In genomic region chr3:118810499-118811035, GRCh38 we compare ENCODE assay signal across 13 cellular contexts.
A peak's percentile ranks its signal among the peaks of the same experiment; 100 is the strongest.
DNase-seq lines count a peak whose midpoint lies in the region; ATAC-seq, FAIRE-seq and TF ChIP-seq lines count a peak whose summit lies in the region.
"Had no signal": no experiment of that assay in that cellular context is flagged by ENCODE, and none has a peak within 500 bp of the region (broad histone marks: within the 10 kb centered on the region; RNA-seq: fewer than 3 reads in every experiment).

No MANE protein-coding gene starts in this region.

- no peaks in the 10 kb centered on the region for H3K9me2 ChIP-seq in DOHH2 (replicated peaks; ENCODE audit: control insufficient read depth, low read length)

- H3K36me3 Mint-ChIP-seq in activated T-helper 1 cell treated with anti-CD3 and anti-CD28 coated beads, Interleukin-12 subunit alpha, Interleukin-12 subunit beta, Interleukin-2, Interleukin-4 antibody, amounts not matched to agents 30 ng/mL and 10 ng/mL and 1 ng/mL, durations not matched to agents 14 hours and 24 hours and 36 hours (ENCODE audit: low read depth) = no peaks in the 10 kb centered on the region

- no peak overlapping the region for H3K27ac Mint-ChIP-seq in activated T-helper 1 cell treated with anti-CD3 and anti-CD28 coated beads, Interleukin-12 subunit alpha, Interleukin-12 subunit beta, Interleukin-2, Interleukin-4 antibody, amounts not matched to agents 30 ng/mL and 10 ng/mL and 1 ng/mL, durations not matched to agents 14 hours and 24 hours and 36 hours

- H3K9me3 Mint-ChIP-seq in activated T-helper 1 cell treated with anti-CD3 and anti-CD28 coated beads, Interleukin-12 subunit alpha, Interleukin-12 subunit beta, Interleukin-2, Interleukin-4 antibody, amounts not matched to agents 30 ng/mL and 10 ng/mL and 1 ng/mL, durations not matched to agents 14 hours and 24 hours and 36 hours = no peaks in the 10 kb centered on the region

- H3K23ac ChIP-seq in trophoblast cell (ENCODE audit: low read length) = no peak overlapping the region

- no peak overlapping the region for H2AFZ ChIP-seq in trophoblast cell (ENCODE audit: insufficient read depth, low read length, poor library complexity)

- H3K27me3 ChIP-seq in DOHH2 (ENCODE audit: control insufficient read depth, low read length) = no peaks in the 10 kb centered on the region
- H3K27me3 ChIP-seq in trophoblast cell (ENCODE audit: insufficient read depth, low read length) = no peaks in the 10 kb centered on the region
- H3K27me3 ChIP-seq: right atrium auricular region, SJCRH30 had no signal

- DNase-seq in H54 (ENCODE audit: insufficient read length, low spot score) (no peak), trophoblast cell (no peak), CD1c-positive myeloid dendritic cell (ENCODE audit: extremely low spot score) (no peak)
- DNase-seq in activated T-helper 1 cell treated with anti-CD3 and anti-CD28 coated beads, Interleukin-12 subunit alpha, Interleukin-12 subunit beta, Interleukin-2, Interleukin-4 antibody, amounts not matched to agents 30 ng/mL and 10 ng/mL and 1 ng/mL, durations not matched to agents 14 hours and 24 hours and 36 hours (ENCODE audit: low spot score) = no peak
- DNase-seq: activated naive CD4-positive, alpha-beta T cell treated with Interleukin-2 at 50 U/mL for 16 hours; NCI-H1105 treated with DMSO at 0.1 percent for 48 hours; NCI-H69; SJCRH30 had no signal

- H2BK5ac ChIP-seq in trophoblast cell (ENCODE audit: low read depth, low read length, poor library complexity) = no peak overlapping the region

- no peaks in the 10 kb centered on the region for H3K79me1 ChIP-seq in trophoblast cell (ENCODE audit: low read length)

- intact Hi-C loops in activated T-helper 1 cell treated with anti-CD3 and anti-CD28 coated beads, Interleukin-12 subunit alpha, Interleukin-12 subunit beta, Interleukin-2, Interleukin-4 antibody, amounts not matched to agents 30 ng/mL and 10 ng/mL and 1 ng/mL, durations not matched to agents 14 hours and 24 hours and 36 hours (cut with micrococcal nuclease) = no loop called here

- H3K9me3 ChIP-seq in DOHH2 (ENCODE audit: control insufficient read depth, insufficient read depth, low read length) (no peaks in the 10 kb centered on the region), trophoblast cell (ENCODE audit: insufficient read depth, low read depth, low read length) (no peaks in the 10 kb centered on the region)
- H3K9me3 ChIP-seq: right atrium auricular region, SJCRH30 had no signal

- H3K4me3 Mint-ChIP-seq in activated T-helper 1 cell treated with anti-CD3 and anti-CD28 coated beads, Interleukin-12 subunit alpha, Interleukin-12 subunit beta, Interleukin-2, Interleukin-4 antibody, amounts not matched to agents 30 ng/mL and 10 ng/mL and 1 ng/mL, durations not matched to agents 14 hours and 24 hours and 36 hours = no peak overlapping the region

- FAIRE-seq in H54 (lab: Jason Lieb, UNC) = no peak

- ATAC-seq in GM18909 (IDR thresholded peaks at IDR 0.05; ENCODE audit: poor library complexity, unreplicated experiment) (peak; percentile 15), HG02623 (IDR thresholded peaks at IDR 0.05; ENCODE audit: unreplicated experiment) (peak; percentile 28), HG03469 (IDR thresholded peaks at IDR 0.05; ENCODE audit: unreplicated experiment) (peak; percentile 17)

- peaks cover 3% of the 10 kb centered on the region for H3K27me3 Mint-ChIP-seq in activated T-helper 1 cell treated with anti-CD3 and anti-CD28 coated beads, Interleukin-12 subunit alpha, Interleukin-12 subunit beta, Interleukin-2, Interleukin-4 antibody, amounts not matched to agents 30 ng/mL and 10 ng/mL and 1 ng/mL, durations not matched to agents 14 hours and 24 hours and 36 hours (ENCODE audit: insufficient read depth)

- H3K4me1 Mint-ChIP-seq in activated T-helper 1 cell treated with anti-CD3 and anti-CD28 coated beads, Interleukin-12 subunit alpha, Interleukin-12 subunit beta, Interleukin-2, Interleukin-4 antibody, amounts not matched to agents 30 ng/mL and 10 ng/mL and 1 ng/mL, durations not matched to agents 14 hours and 24 hours and 36 hours (ENCODE audit: low read depth) = no peaks in the 10 kb centered on the region

- H3K4me3 ChIP-seq in DOHH2 (ENCODE audit: low read length) (peak overlapping the region; percentile 27; the same call in 1 of the 2 replicates), trophoblast cell (ENCODE audit: low read depth, low read length) (no peak overlapping the region)
- H3K4me3 ChIP-seq: right atrium auricular region, SJCRH30 had no signal

- no peak for TF ChIP-seq POLR2A in H54 (IDR thresholded peaks at IDR 0.05; ENCODE audit: low read depth, low read length)

- H3K4me1 ChIP-seq in DOHH2 (ENCODE audit: control insufficient read depth, low read length) (no peaks in the 10 kb centered on the region), trophoblast cell (ENCODE audit: control insufficient read depth in 1 of 2, insufficient read depth in 2 of 2, low read length in 2 of 2) (peaks cover 0 to 2% of the 10 kb centered on the region in 2 experiments)
- H3K4me1 ChIP-seq: right atrium auricular region, SJCRH30 had no signal

- H3K27ac ChIP-seq in DOHH2 (ENCODE audit: low read depth, low read length) (no peak overlapping the region), trophoblast cell (ENCODE audit: low read depth, low read length) (no peak overlapping the region)
- H3K27ac ChIP-seq: right atrium auricular region, SJCRH30 had no signal

- H2BK12ac ChIP-seq in trophoblast cell (ENCODE audit: low read length) = no peak overlapping the region

- no peak for TF ChIP-seq CTCF in DOHH2 (IDR thresholded peaks at IDR 0.05; ENCODE audit: low read depth, low read length, poor library complexity, severe bottlenecking)

- no peak overlapping the region for H3K9ac ChIP-seq in trophoblast cell (ENCODE audit: low read length)

- no peak overlapping the region for H3K18ac ChIP-seq in trophoblast cell (ENCODE audit: low read length)

- no peak overlapping the region for H2BK120ac ChIP-seq in trophoblast cell (ENCODE audit: insufficient read depth, low read length, poor library complexity)

- H3K4me2 ChIP-seq in DOHH2 (ENCODE audit: low read length) (no peak overlapping the region), trophoblast cell (ENCODE audit: low read length) (no peak overlapping the region)

- H4K20me1 ChIP-seq in DOHH2 (ENCODE audit: control insufficient read depth, insufficient read depth, low read depth, low read length) = no peaks in the 10 kb centered on the region

- no peak overlapping the region for H4K91ac ChIP-seq in trophoblast cell (ENCODE audit: low read depth, low read length)

- no peak overlapping the region for H4K12ac ChIP-seq in trophoblast cell (ENCODE audit: low read depth, low read length)

- no CpG with 5 or more reads among the region's 10 CpGs for WGBS in trophoblast cell (ENCODE audit: extremely low coverage, insufficient coverage, insufficient read length)

- H3K79me2 ChIP-seq in DOHH2 (ENCODE audit: control insufficient read depth, low read length) = no peaks in the 10 kb centered on the region
- H3K79me2 ChIP-seq in trophoblast cell (ENCODE audit: control insufficient read depth, insufficient read depth, low read length, poor library complexity) = no peaks in the 10 kb centered on the region

- no peak overlapping the region for H3K14ac ChIP-seq in trophoblast cell (ENCODE audit: low read length)

- H3F3A ChIP-seq in DOHH2 (ENCODE audit: control insufficient read depth, insufficient read depth) = no peaks in the 10 kb centered on the region

- H4K8ac ChIP-seq in trophoblast cell (ENCODE audit: low read depth, low read length) = no peak overlapping the region

- no peak overlapping the region for H3K4ac ChIP-seq in trophoblast cell (ENCODE audit: low read depth, low read length)

- H3K36me3 ChIP-seq in DOHH2 (ENCODE audit: control insufficient read depth, low read length) (no peaks in the 10 kb centered on the region), trophoblast cell (ENCODE audit: control insufficient read depth in 1 of 2, insufficient read depth in 2 of 2, low read length in 2 of 2) (no peaks in the 10 kb centered on the region)
- H3K36me3 ChIP-seq: right atrium auricular region, SJCRH30 had no signal

- H2AK5ac ChIP-seq in trophoblast cell (ENCODE audit: low read length) = no peak overlapping the region
